8 cellular contexts compared by ENCODE assay signal in genomic region chr1:1069061-1069710, GRCh38. TPM values are rescaled to one million over a fixed set of nuclear protein-coding genes. Genes with fewer than 3 reads are reported as not detected.
DNase-seq lines count a peak whose midpoint lies in the region; ATAC-seq and TF ChIP-seq lines count a peak whose summit lies in the region.

No MANE protein-coding gene starts in this region.

- no peaks in the 10 kb centered on the region for H3K9me3 Mint-ChIP-seq in naive B cell

- peak; percentile 40 for ATAC-seq in HG03135 (IDR thresholded peaks at IDR 0.05; ENCODE audit: unreplicated experiment)
- ATAC-seq in naive B cell (ENCODE audit: low read depth in 2 of 2): peak; percentile 39 to 60

- H3K27ac Mint-ChIP-seq in naive B cell: peak overlapping the region in 5 of 6 donors; percentile 44 to 96 (median 85)

- no peaks in the 10 kb centered on the region for H3K36me3 Mint-ChIP-seq in naive B cell

- H3K27me3 Mint-ChIP-seq in naive B cell: peaks cover 0 to 9% (median 0%) of the 10 kb centered on the region in 3 donors

- peaks cover 12 to 24% (median 20%) of the 10 kb centered on the region in 3 donors for H3K4me1 Mint-ChIP-seq in naive B cell

- TF ChIP-seq POLR2A in erythroblast (IDR thresholded peaks at IDR 0.05; ENCODE audit: low read length): no peak

- DNase-seq in DMS 273 (lab: John Stamatoyannopoulos, UW; ENCODE audit: unreplicated experiment) (peak; percentile 84), DMS 273 treated with DMSO at 0.1 percent for 48 hours (lab: John Stamatoyannopoulos, UW) (no peak), NOMO-1 treated with DMSO at 0.1 percent for 48 hours (lab: John Stamatoyannopoulos, UW; ENCODE audit: unreplicated experiment) (peak; percentile 18), activated T-cell treated with anti-CD3 and anti-CD28 coated beads for 24 hours (ENCODE audit: low read depth) (peak; percentile 82), erythroblast (lab: John Stamatoyannopoulos, UW) (peak; percentile 80 to 90), naive B cell (peak; percentile 89)
- DNase-seq in stimulated activated CD8-positive, alpha-beta memory T cell treated with anti-CD3 and anti-CD28 coated beads, Interleukin-7, amount 100 ng/mL, for 4 hours (ENCODE audit: low read depth in 2 of 2): peak; percentile 71 to 79

- H3K4me3 Mint-ChIP-seq in naive B cell: peak overlapping the region; percentile 51 to 92 (median 81)

RNA-seq across cellular contexts. Expression of gene RNF223, which starts 4.9 kb away (rescaled TPM):
- not detected for polyA plus RNA-seq in naive B cell (ENCODE audit: low read depth in 6 of 6)

RNA-seq across cellular contexts. Expression of gene C1orf159, which starts 46.7 kb away (rescaled TPM):
- 1 to 10 TPM in 5 of 6 donors, not detected in 1; 2.0 to 6.3 (median 4.3) TPM for polyA plus RNA-seq in naive B cell (ENCODE audit: low read depth in 6 of 6)

RNA-seq across cellular contexts. Expression of gene AGRN, which starts 49.3 kb away (rescaled TPM):
- under 1 TPM in 2 of 6 donors, not detected in 4; 0.04 to 0.52 TPM for polyA plus RNA-seq in naive B cell (ENCODE audit: low read depth in 6 of 6)

RNA-seq across cellular contexts. Expression of gene ISG15, which starts 55.9 kb away (rescaled TPM):
- polyA plus RNA-seq in naive B cell (ENCODE audit: low read depth in 6 of 6): 100 to 1,000 TPM in 4 of 6 donors, 10 to 100 TPM in 2; 55.1 to 183 (median 124) TPM
